ENCODE assay signal across 8 cellular contexts in the genomic region with DNA sequence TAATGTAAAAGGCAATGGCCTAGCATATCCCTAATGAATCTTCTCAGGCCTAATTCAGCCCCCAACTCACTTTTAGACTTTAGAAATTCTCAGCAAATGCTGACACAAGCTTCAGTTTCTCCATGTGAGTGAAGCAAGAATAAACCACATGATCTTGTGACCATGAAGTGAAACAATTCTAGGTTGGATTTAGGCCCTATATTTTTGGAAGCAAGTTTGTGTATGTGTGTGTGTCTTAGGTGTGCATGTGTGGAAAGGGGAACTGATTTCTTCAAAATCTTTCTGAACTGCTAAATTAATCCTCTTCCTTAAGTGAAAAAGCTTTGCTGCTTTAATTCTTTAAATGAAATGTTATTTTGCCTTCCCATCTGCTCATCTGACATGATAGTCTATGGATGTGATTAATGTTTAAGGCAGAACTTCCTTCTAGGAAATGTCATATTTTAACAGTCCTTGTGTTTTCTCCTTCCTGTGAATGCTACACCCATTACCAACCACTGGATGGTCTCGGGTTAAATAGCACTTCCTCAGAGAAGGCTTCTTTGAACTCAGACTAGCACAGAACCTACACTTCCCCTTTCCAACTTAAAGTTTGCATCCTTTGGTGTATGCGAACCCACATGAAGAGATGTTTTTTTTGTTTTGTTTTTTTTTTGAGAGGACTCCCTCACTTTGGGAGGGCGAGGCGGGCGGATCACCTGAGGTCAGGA. TPM values are rescaled to one million over a fixed set of nuclear protein-coding genes. Genes with fewer than 3 reads are reported as not detected.
A peak's percentile ranks its signal among the peaks of the same experiment; 100 is the strongest.
DNase-seq lines count a peak whose midpoint lies in the region; ATAC-seq, FAIRE-seq and TF ChIP-seq lines count a peak whose summit lies in the region.

No MANE protein-coding gene starts in this region.

- no peaks in the 10 kb centered on the region for H3K9me1 ChIP-seq in endothelial cell of umbilical vein (replicated peaks; ENCODE audit: control insufficient read depth, extremely low read depth, insufficient read depth, low read length)

- ATAC-seq in GM19467 (IDR thresholded peaks at IDR 0.05; ENCODE audit: unreplicated experiment) (peak; percentile 85), HG03439 (IDR thresholded peaks at IDR 0.05; ENCODE audit: unreplicated experiment) (peak; percentile 56)
- no peak for ATAC-seq in activated T-cell treated with anti-CD3 and anti-CD28 coated beads, Interleukin-2, amount 50 U/mL, for 4 hours

- H3K4me1 Mint-ChIP-seq in activated T-cell treated with anti-CD3 and anti-CD28 coated beads, Interleukin-2, amount 50 U/mL, for 4 hours (ENCODE audit: low read depth) = peaks cover 9% of the 10 kb centered on the region

- H3K4me3 Mint-ChIP-seq in activated T-cell treated with anti-CD3 and anti-CD28 coated beads, Interleukin-2, amount 50 U/mL, for 4 hours = no peak overlapping the region

- H3K9me3 ChIP-seq in endothelial cell of umbilical vein (replicated peaks; ENCODE audit: control insufficient read depth, insufficient read depth, low read length) (no peaks in the 10 kb centered on the region), Peyer's patch (no peaks in the 10 kb centered on the region)

- peaks cover 4% of the 10 kb centered on the region for H3K9me3 Mint-ChIP-seq in activated T-cell treated with anti-CD3 and anti-CD28 coated beads, Interleukin-2, amount 50 U/mL, for 4 hours

- no peak overlapping the region for H3K4me2 ChIP-seq in endothelial cell of umbilical vein (ENCODE audit: insufficient read depth, low read length)

- intact Hi-C loops in endothelial cell of umbilical vein (cut with micrococcal nuclease) = no loop called here

- no TSS peak for BruUV-seq in endothelial cell of umbilical vein (replicated peaks; lab: Mats Ljungman, UMichigan)

- no peaks in the 10 kb centered on the region for H3K27me3 ChIP-seq in endothelial cell of umbilical vein (ENCODE audit: control insufficient read depth in 2 of 2, insufficient read depth in 2 of 2, low read length in 2 of 2)
- H3K27me3 ChIP-seq in Peyer's patch = no peaks in the 10 kb centered on the region

- FAIRE-seq in endothelial cell of umbilical vein (lab: Jason Lieb, UNC) = no peak

- H3K79me2 ChIP-seq in endothelial cell of umbilical vein (ENCODE audit: control insufficient read depth, insufficient read depth, low read length) = no peaks in the 10 kb centered on the region

- no peaks in the 10 kb centered on the region for H3K36me3 Mint-ChIP-seq in activated T-cell treated with anti-CD3 and anti-CD28 coated beads, Interleukin-2, amount 50 U/mL, for 4 hours (ENCODE audit: insufficient read depth)

- CTCF ChIA-PET in endothelial cell of umbilical vein (lab: Charles Lee) = no interaction called here

- POLR2A ChIA-PET in endothelial cell of umbilical vein (lab: Charles Lee) = no interaction called here

- no peaks in the 10 kb centered on the region for H4K20me1 ChIP-seq in endothelial cell of umbilical vein (replicated peaks; ENCODE audit: control insufficient read depth, extremely low read depth, insufficient read depth, low read length)

- H3K36me3 ChIP-seq in endothelial cell of umbilical vein (ENCODE audit: control insufficient read depth in 2 of 2, extremely low read depth in 1 of 2, insufficient read depth in 2 of 2, low read length in 2 of 2) (peaks cover 0 to 2% of the 10 kb centered on the region in 2 experiments), Peyer's patch (no peaks in the 10 kb centered on the region)

- dilution Hi-C loops in endothelial cell of umbilical vein (cut with MboI; ENCODE audit: extremely low pct_ligation_motif_present, low sequenced_read_pairs) = no loop called here

- TF ChIP-seq CTCF in endothelial cell of umbilical vein (IDR thresholded peaks at IDR 0.05; ENCODE audit: extremely low read depth in 1 of 2, insufficient read depth in 1 of 2, low read depth in 1 of 2, low read length in 2 of 2) = no peak
- TF ChIP-seq CTCF in Peyer's patch (IDR thresholded peaks at IDR 0.05) = no peak

- H3K27ac ChIP-seq in endothelial cell of umbilical vein (ENCODE audit: insufficient read depth, low read depth, low read length) = no peak overlapping the region
- H3K27ac ChIP-seq in substantia nigra (ENCODE audit: low read depth, low read length, poor library complexity, severe bottlenecking) = peak overlapping the region; percentile 95
- peak overlapping the region in 2 of 4 donors; percentile 88 to 89 for H3K27ac ChIP-seq in Peyer's patch

- TF ChIP-seq POLR2A in endothelial cell of umbilical vein (IDR thresholded peaks at IDR 0.05; ENCODE audit: low read depth, low read length) = no peak
- no peak for TF ChIP-seq POLR2A in Peyer's patch (IDR thresholded peaks at IDR 0.05)

- peak overlapping the region; percentile 44 for H2AFZ ChIP-seq in endothelial cell of umbilical vein (ENCODE audit: low read depth, low read length)

- H3K9ac ChIP-seq in endothelial cell of umbilical vein (replicated peaks; ENCODE audit: extremely low read depth, insufficient read depth, low read length) = no peak overlapping the region

- H3K4me1 ChIP-seq in endothelial cell of umbilical vein (ENCODE audit: control insufficient read depth, extremely low read depth, insufficient read depth, low read length) = peaks cover 15% of the 10 kb centered on the region
- peaks cover 0 to 7% (median 0%) of the 10 kb centered on the region in 4 donors for H3K4me1 ChIP-seq in Peyer's patch

- H3K4me3 ChIP-seq in endothelial cell of umbilical vein (replicated peaks in 1 of 3; ENCODE audit: insufficient read depth in 1 of 3, low read depth in 1 of 3, low read length in 3 of 3) (no peak overlapping the region), Peyer's patch (no peak overlapping the region)

- H3K27me3 Mint-ChIP-seq in activated T-cell treated with anti-CD3 and anti-CD28 coated beads, Interleukin-2, amount 50 U/mL, for 4 hours (ENCODE audit: low read depth) = peaks cover 22% of the 10 kb centered on the region

- no peak for DNase-seq in endothelial cell of umbilical vein (ENCODE audit: low read depth, low spot score)
- DNase-seq in substantia nigra (lab: John Stamatoyannopoulos, UW) = no peak
- no peak for DNase-seq in activated naive CD4-positive, alpha-beta T cell treated with anti-CD3 and anti-CD28 coated beads, Interleukin-2, amount 50 U/mL, for 16 hours
- DNase-seq in activated T-cell treated with anti-CD3 and anti-CD28 coated beads, Interleukin-2, amount 50 U/mL, for 4 hours = no peak
- DNase-seq in Peyer's patch = no peak
- no peak for DNase-seq in COR-L47 (lab: John Stamatoyannopoulos, UW)

TF ChIP-seq in endothelial cell of umbilical vein, 7 proteins besides CTCF, POLR2A, EP300 and RAD21:
- no peak for TF ChIP-seq MYC (IDR thresholded peaks at IDR 0.05; ENCODE audit: low read depth, low read length)
- no peak for TF ChIP-seq EZH2 (IDR thresholded peaks at IDR 0.05; ENCODE audit: borderline replicate concordance, low read depth, low read length, severe bottlenecking)
- no peak for TF ChIP-seq FOS (IDR thresholded peaks at IDR 0.05; ENCODE audit: borderline replicate concordance, insufficient read depth, low read length)
- TF ChIP-seq, protein P1, sequence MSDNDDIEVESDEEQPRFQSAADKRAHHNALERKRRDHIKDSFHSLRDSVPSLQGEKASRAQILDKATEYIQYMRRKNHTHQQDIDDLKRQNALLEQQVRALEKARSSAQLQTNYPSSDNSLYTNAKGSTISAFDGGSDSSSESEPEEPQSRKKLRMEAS (IDR thresholded peaks at IDR 0.05; ENCODE audit: insufficient read depth, insufficient read length) = no peak
- TF ChIP-seq JUN (IDR thresholded peaks at IDR 0.05; ENCODE audit: borderline replicate concordance, insufficient read depth, insufficient read length, low read depth) = no peak
- TF ChIP-seq POLR2AphosphoS5 (IDR thresholded peaks at IDR 0.05; ENCODE audit: insufficient read depth, low read depth, low read length) = no peak
- TF ChIP-seq GATA2 (IDR thresholded peaks at IDR 0.05; ENCODE audit: insufficient read depth, insufficient read length, low read depth, low read length) = no peak

RNA-seq across cellular contexts. Expression of a gene that starts 1.2 kb away (rescaled TPM):
- total RNA-seq in endothelial cell of umbilical vein (23.0 and 23.9 TPM in 2 replicates), Peyer's patch (10 to 100 TPM in 3 of 4 donors, 1 to 10 TPM in 1; 7.4 to 67.1 (median 45.2) TPM)
- 10.5 and 10.6 TPM in 2 replicates for polyA plus RNA-seq in endothelial cell of umbilical vein
- 2.3 and 3.1 TPM in 2 replicates for polyA plus RNA-seq in endothelial cell of umbilical vein (2011; cell fraction: cytosol; rRNA removed)
- polyA plus RNA-seq in endothelial cell of umbilical vein (2011; cell fraction: nucleus; rRNA removed) = 78.6 and 80.6 TPM in 2 replicates
- 5.2 and 5.6 TPM in 2 replicates for polyA plus RNA-seq in endothelial cell of umbilical vein (2012)
- 70.2 and 95.2 TPM in 2 replicates for polyA minus RNA-seq in endothelial cell of umbilical vein
- polyA minus RNA-seq in endothelial cell of umbilical vein (2011; cell fraction: cytosol; rRNA and poly(A)+ RNA removed) = 2.2 TPM
- 156 and 223 TPM in 2 replicates for polyA minus RNA-seq in endothelial cell of umbilical vein (2011; cell fraction: nucleus; rRNA and poly(A)+ RNA removed)
- under 1 TPM in 1 of 3 donors, not detected in 2; 0.10 TPM for total RNA-seq in activated T-cell treated with anti-CD3 and anti-CD28 coated beads, Interleukin-2, amount 50 U/mL, for 4 hours

RNA-seq across cellular contexts. Expression of a gene that starts 36.3 kb away (rescaled TPM):
- 235 and 238 TPM in 2 replicates for total RNA-seq in endothelial cell of umbilical vein
- polyA plus RNA-seq in endothelial cell of umbilical vein = 141 and 160 TPM in 2 replicates
- 95.6 and 113 TPM in 2 replicates for polyA plus RNA-seq in endothelial cell of umbilical vein (2011; cell fraction: cytosol; rRNA removed)
- 127 and 148 TPM in 2 replicates for polyA plus RNA-seq in endothelial cell of umbilical vein (2011; cell fraction: nucleus; rRNA removed)
- polyA plus RNA-seq in endothelial cell of umbilical vein (2012) = 142 and 143 TPM in 2 replicates
- 352 and 369 TPM in 2 replicates for polyA minus RNA-seq in endothelial cell of umbilical vein
- not detected for polyA minus RNA-seq in endothelial cell of umbilical vein (2011; cell fraction: cytosol; rRNA and poly(A)+ RNA removed)
- polyA minus RNA-seq in endothelial cell of umbilical vein (2011; cell fraction: nucleus; rRNA and poly(A)+ RNA removed) = 427 and 439 TPM in 2 replicates
- total RNA-seq in activated T-cell treated with anti-CD3 and anti-CD28 coated beads, Interleukin-2, amount 50 U/mL, for 4 hours = under 1 TPM; 0.11 to 0.32 (median 0.15) TPM
- total RNA-seq in Peyer's patch = 10 to 100 TPM in 2 of 4 donors, 1 to 10 TPM in 2; 8.8 to 59.4 (median 10.1) TPM

Comparison
In these comparisons a context has a peak if more than half of its experiments do, and no peak if none do; other contexts are left out.
1. ATAC-seq: peak in GM19467 (single experiment) and HG03439 (single experiment); none in activated T-cell treated with anti-CD3 and anti-CD28 coated beads, Interleukin-2, amount 50 U/mL, for 4 hours (0 of 2).
2. RNA of a gene that starts 1.2 kb away (total RNA-seq): 7.4 to 67.1 TPM in Peyer's patch and 23.0 to 23.9 TPM in endothelial cell of umbilical vein; 0.10 TPM in activated T-cell treated with anti-CD3 and anti-CD28 coated beads, Interleukin-2, amount 50 U/mL, for 4 hours; every median in the first group is over 4 times any median in the second.
3. RNA of a gene that starts 36.3 kb away (total RNA-seq): 235 to 238 TPM in endothelial cell of umbilical vein and 8.8 to 59.4 TPM in Peyer's patch; 0.11 to 0.32 TPM in activated T-cell treated with anti-CD3 and anti-CD28 coated beads, Interleukin-2, amount 50 U/mL, for 4 hours; every median in the first group is over 4 times any median in the second.